34 cellular contexts compared by ENCODE assay signal in the genomic region with DNA sequence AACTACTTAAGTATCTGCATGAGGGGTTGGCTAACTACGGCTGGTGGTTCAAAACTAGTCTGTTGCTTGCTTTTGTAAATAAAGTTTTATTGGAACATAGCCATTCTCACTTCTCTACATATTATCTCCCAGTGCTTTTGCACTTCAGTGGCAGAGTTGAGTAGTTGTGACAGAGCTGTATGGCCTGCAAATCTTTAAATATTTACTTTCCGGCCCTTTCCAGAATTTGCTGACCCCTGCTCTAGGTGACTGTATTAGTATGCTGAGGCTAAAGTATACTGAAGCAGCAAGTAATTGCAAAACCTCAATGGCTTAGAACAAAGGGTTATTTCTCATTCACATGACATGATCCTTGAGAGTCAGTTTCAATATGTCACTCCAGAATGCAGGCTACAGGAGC.
"Had no signal": no experiment of that assay in that cellular context is flagged by ENCODE, and none has a peak within 500 bp of the region (broad histone marks: within the 10 kb centered on the region; RNA-seq: fewer than 3 reads in every experiment).

No MANE protein-coding gene starts in this region.

- FAIRE-seq: colon, TTC549 had no signal

- DNase-seq: activated B cell treated with CpG ODN at 0.5 μM for 24 hours; activated CD4-positive, alpha-beta memory T cell treated with anti-CD3 and anti-CD28 coated beads for 36 hours; activated CD4-positive, alpha-beta T cell treated with anti-CD3 and anti-CD28 coated beads for 48 hours; activated CD4-positive, alpha-beta T cell treated with anti-CD3 and anti-CD28 coated beads, Interleukin-2, amount 50 U/mL, for 1 hour; activated CD8-positive, alpha-beta memory T cell treated with anti-CD3 and anti-CD28 coated beads, Interleukin-2, amount 10 ng/mL, durations not matched to agents 7 days and 5 days; activated CD8-positive, alpha-beta memory T cell treated with anti-CD3 and anti-CD28 coated beads, Interleukin-2, amount 50 U/mL, for 4 hours; activated CD8-positive, alpha-beta T cell treated with anti-CD3 and anti-CD28 coated beads, Interleukin-2, amount 10 ng/mL, durations not matched to agents 7 days and 5 days; activated effector memory CD4-positive, alpha-beta T cell treated with anti-CD3 and anti-CD28 coated beads, Interleukin-2, amount 50 U/mL, for 16 hours; activated naive CD4-positive, alpha-beta T cell treated with anti-CD3 and anti-CD28 coated beads for 36 hours; activated naive CD8-positive, alpha-beta T cell treated with anti-CD3 and anti-CD28 coated beads for 36 hours; activated naive CD8-positive, alpha-beta T cell treated with anti-CD3 and anti-CD28 coated beads, Interleukin-2, amount 50 U/mL, for 24 hours; activated T-cell treated with anti-CD3 and anti-CD28 coated beads, Interleukin-2, amount 50 U/mL, for 1 hour; activated T-cell treated with anti-CD3 and anti-CD28 coated beads, Interleukin-2, amount 50 U/mL, for 48 hours; aorta; cortex of kidney; dermis blood vessel endothelial cell; effector CD4-positive, alpha-beta T cell; effector memory CD8-positive, alpha-beta T cell; erythroblast; foreskin keratinocyte; gastrocnemius medialis; glutamatergic neuron; heart left ventricle; T-helper 2 cell; WERI-Rb-1 had no signal

- H3K4me1 ChIP-seq: adrenal gland, body of pancreas, esophagus muscularis mucosa, foreskin keratinocyte, gastrocnemius medialis, heart left ventricle had no signal

- H3K36me3 ChIP-seq: adrenal gland, esophagus muscularis mucosa, gastrocnemius medialis, heart left ventricle, WERI-Rb-1 had no signal

- H3K27ac ChIP-seq: adrenal gland, body of pancreas, esophagus muscularis mucosa, foreskin keratinocyte, gastrocnemius medialis, heart left ventricle, WERI-Rb-1 had no signal

- H3K27ac Mint-ChIP-seq: activated B cell treated with CpG ODN at 0.5 μM for 24 hours; activated CD4-positive, alpha-beta memory T cell treated with anti-CD3 and anti-CD28 coated beads for 36 hours; activated CD8-positive, alpha-beta memory T cell treated with anti-CD3 and anti-CD28 coated beads, Interleukin-2, amount 10 ng/mL, durations not matched to agents 7 days and 5 days; activated CD8-positive, alpha-beta T cell treated with anti-CD3 and anti-CD28 coated beads, Interleukin-2, amount 10 ng/mL, durations not matched to agents 7 days and 5 days; activated naive CD4-positive, alpha-beta T cell treated with anti-CD3 and anti-CD28 coated beads for 36 hours; activated naive CD4-positive, alpha-beta T cell treated with anti-CD3 and anti-CD28 coated beads, Interleukin-2, amount 50 U/mL, for 24 hours; activated naive CD8-positive, alpha-beta T cell treated with anti-CD3 and anti-CD28 coated beads for 36 hours; activated naive CD8-positive, alpha-beta T cell treated with anti-CD3 and anti-CD28 coated beads, Interleukin-2, amount 50 U/mL, for 24 hours; activated T-helper 2 cell treated with anti-CD3 and anti-CD28 coated beads, Interferon-gamma antibody, Interleukin-2, Interleukin-4, amounts not matched to agents 10 μg/mL and 5 μg/mL and 100 μg/mL, durations not matched to agents 14 hours and 24 hours and 36 hours; effector memory CD8-positive, alpha-beta T cell had no signal

- H3K27me3 ChIP-seq: adrenal gland, body of pancreas had no signal

- ATAC-seq: activated CD4-positive, CD25-positive, alpha-beta regulatory T cell treated with anti-CD3 and anti-CD28 coated beads, Interleukin-2, amount 50 U/mL, for 24 hours; activated CD8-positive, alpha-beta memory T cell treated with anti-CD3 and anti-CD28 coated beads, Interleukin-2, amount 10 ng/mL, durations not matched to agents 7 days and 5 days; activated CD8-positive, alpha-beta T cell treated with anti-CD3 and anti-CD28 coated beads, Interleukin-2, amount 10 ng/mL, durations not matched to agents 7 days and 5 days; activated naive CD8-positive, alpha-beta T cell treated with anti-CD3 and anti-CD28 coated beads, Interleukin-2, amount 50 U/mL, for 24 hours; effector memory CD8-positive, alpha-beta T cell; gastrocnemius medialis; heart left ventricle had no signal

- H3K4me3 ChIP-seq: adrenal gland, body of pancreas, esophagus muscularis mucosa, gastrocnemius medialis, heart left ventricle had no signal

- H3K9me3 ChIP-seq: adrenal gland, body of pancreas, esophagus muscularis mucosa, gastrocnemius medialis, heart left ventricle had no signal

- H3K4me3 Mint-ChIP-seq: activated B cell treated with CpG ODN at 0.5 μM for 24 hours; activated CD4-positive, alpha-beta memory T cell treated with anti-CD3 and anti-CD28 coated beads for 36 hours; activated CD8-positive, alpha-beta memory T cell treated with anti-CD3 and anti-CD28 coated beads, Interleukin-2, amount 10 ng/mL, durations not matched to agents 7 days and 5 days; activated CD8-positive, alpha-beta T cell treated with anti-CD3 and anti-CD28 coated beads, Interleukin-2, amount 10 ng/mL, durations not matched to agents 7 days and 5 days; activated naive CD4-positive, alpha-beta T cell treated with anti-CD3 and anti-CD28 coated beads for 36 hours; activated naive CD4-positive, alpha-beta T cell treated with anti-CD3 and anti-CD28 coated beads, Interleukin-2, amount 50 U/mL, for 24 hours; activated naive CD8-positive, alpha-beta T cell treated with anti-CD3 and anti-CD28 coated beads for 36 hours; activated naive CD8-positive, alpha-beta T cell treated with anti-CD3 and anti-CD28 coated beads, Interleukin-2, amount 50 U/mL, for 24 hours; activated T-helper 1 cell treated with anti-CD3 and anti-CD28 coated beads, Interleukin-12 subunit alpha, Interleukin-12 subunit beta, Interleukin-2, Interleukin-4 antibody, amounts not matched to agents 30 ng/mL and 10 ng/mL and 1 ng/mL, durations not matched to agents 14 hours and 24 hours and 36 hours; effector memory CD8-positive, alpha-beta T cell had no signal

- H3K36me3 Mint-ChIP-seq: activated CD4-positive, alpha-beta memory T cell treated with anti-CD3 and anti-CD28 coated beads for 36 hours; activated CD8-positive, alpha-beta memory T cell treated with anti-CD3 and anti-CD28 coated beads, Interleukin-2, amount 10 ng/mL, durations not matched to agents 7 days and 5 days; activated naive CD4-positive, alpha-beta T cell treated with anti-CD3 and anti-CD28 coated beads, Interleukin-2, amount 50 U/mL, for 24 hours had no signal

- H3K9me3 Mint-ChIP-seq: activated B cell treated with CpG ODN at 0.5 μM for 24 hours; activated CD4-positive, alpha-beta memory T cell treated with anti-CD3 and anti-CD28 coated beads for 36 hours; activated naive CD4-positive, alpha-beta T cell treated with anti-CD3 and anti-CD28 coated beads for 36 hours; activated naive CD4-positive, alpha-beta T cell treated with anti-CD3 and anti-CD28 coated beads, Interleukin-2, amount 50 U/mL, for 24 hours; activated T-helper 1 cell treated with anti-CD3 and anti-CD28 coated beads, Interleukin-12 subunit alpha, Interleukin-12 subunit beta, Interleukin-2, Interleukin-4 antibody, amounts not matched to agents 30 ng/mL and 10 ng/mL and 1 ng/mL, durations not matched to agents 14 hours and 24 hours and 36 hours; activated T-helper 2 cell treated with anti-CD3 and anti-CD28 coated beads, Interferon-gamma antibody, Interleukin-2, Interleukin-4, amounts not matched to agents 10 μg/mL and 5 μg/mL and 100 μg/mL, durations not matched to agents 14 hours and 24 hours and 36 hours; effector memory CD8-positive, alpha-beta T cell had no signal
